Comparison of ENCODE assay signal across 2 cellular contexts in the genomic region with DNA sequence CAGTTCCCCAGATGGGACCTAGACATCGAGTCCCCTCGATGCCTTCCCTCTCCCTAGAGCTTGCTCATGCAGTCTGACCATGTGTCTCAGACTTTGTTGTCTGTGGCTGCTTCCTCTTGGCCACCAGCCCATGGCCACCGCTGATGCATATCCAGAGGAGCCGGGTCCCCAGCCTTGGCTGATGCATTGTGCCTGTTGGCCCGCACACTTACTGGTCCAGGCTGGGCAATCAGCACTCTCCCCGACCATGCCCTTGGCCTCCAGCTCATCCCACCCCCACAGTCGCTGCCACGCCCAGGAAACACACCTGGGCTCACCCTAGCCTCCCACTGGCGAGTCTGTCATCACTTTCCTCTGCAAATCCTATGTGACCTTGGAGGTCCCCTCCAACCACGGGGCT.
TF ChIP-seq lines count a peak whose summit lies in the region.

No MANE protein-coding gene starts in this region.

TF ChIP-seq in IMR-90, 13 proteins besides CTCF, POLR2A, EP300 and RAD21:
- no peak for TF ChIP-seq NFE2L2 (IDR thresholded peaks at IDR 0.05; ENCODE audit: low read depth, low read length)
- no peak for TF ChIP-seq FOS (IDR thresholded peaks at IDR 0.05; ENCODE audit: low read depth, low read length)

TF ChIP-seq in K562, 482 proteins besides CTCF, POLR2A, EP300 and RAD21:
- TF ChIP-seq YY1 (IDR thresholded peaks at IDR 0.05; ENCODE audit: borderline replicate concordance in 1 of 3, control insufficient read depth in 1 of 3, extremely low read depth in 1 of 3, insufficient read depth in 3 of 3, insufficient read length in 1 of 3, insufficient replicate concordance in 2 of 3, low read depth in 1 of 3, low read length in 2 of 3): no peak
- no peak for TF ChIP-seq ZNF583 (CRISPR knock-in tag; IDR thresholded peaks at IDR 0.05)
- no peak for TF ChIP-seq JUND (IDR thresholded peaks at IDR 0.05; ENCODE audit: borderline replicate concordance, low read depth, low read length)
- no peak for TF ChIP-seq JUND (tag; IDR thresholded peaks at IDR 0.05; ENCODE audit: borderline replicate concordance, low read depth, low read length)
- TF ChIP-seq, protein P1, sequence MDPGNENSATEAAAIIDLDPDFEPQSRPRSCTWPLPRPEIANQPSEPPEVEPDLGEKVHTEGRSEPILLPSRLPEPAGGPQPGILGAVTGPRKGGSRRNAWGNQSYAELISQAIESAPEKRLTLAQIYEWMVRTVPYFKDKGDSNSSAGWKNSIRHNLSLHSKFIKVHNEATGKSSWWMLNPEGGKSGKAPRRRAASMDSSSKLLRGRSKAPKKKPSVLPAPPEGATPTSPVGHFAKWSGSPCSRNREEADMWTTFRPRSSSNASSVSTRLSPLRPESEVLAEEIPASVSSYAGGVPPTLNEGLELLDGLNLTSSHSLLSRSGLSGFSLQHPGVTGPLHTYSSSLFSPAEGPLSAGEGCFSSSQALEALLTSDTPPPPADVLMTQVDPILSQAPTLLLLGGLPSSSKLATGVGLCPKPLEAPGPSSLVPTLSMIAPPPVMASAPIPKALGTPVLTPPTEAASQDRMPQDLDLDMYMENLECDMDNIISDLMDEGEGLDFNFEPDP (CRISPR knock-in tag; IDR thresholded peaks at IDR 0.05): no peak
- no peak for TF ChIP-seq JUNB (CRISPR knock-in tag; conservative IDR thresholded peaks at IDR 0.05)
- no peak for TF ChIP-seq DIDO1 (tag; IDR thresholded peaks at IDR 0.05; ENCODE audit: low read depth)
